In the genomic region with DNA sequence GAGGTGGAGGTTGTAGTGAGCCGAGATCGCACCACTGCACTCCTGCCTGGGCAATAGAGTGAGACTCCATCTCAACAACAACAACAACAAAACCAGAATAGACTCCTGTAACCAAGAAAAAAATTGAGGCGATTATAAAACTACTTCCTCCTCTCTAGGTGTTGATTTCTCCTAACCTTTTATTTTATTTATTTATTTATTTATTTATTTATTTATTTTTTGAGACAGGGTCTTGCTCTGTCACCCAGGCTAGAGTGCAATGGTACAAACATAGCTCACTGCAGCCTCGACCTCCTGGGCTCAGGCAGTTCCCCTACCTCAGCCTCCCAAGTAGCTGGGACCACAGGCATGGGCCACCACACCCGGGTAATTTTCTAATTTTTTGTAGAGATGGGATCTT, we compare ENCODE assay signal across 4 cellular contexts.
A peak's percentile ranks its signal among the peaks of the same experiment; 100 is the strongest.
DNase-seq lines count a peak whose midpoint lies in the region; ATAC-seq, FAIRE-seq and TF ChIP-seq lines count a peak whose summit lies in the region.
"Not testable (repeated sequence)": the region's sequence is repeated elsewhere in the genome, so short reads cannot be mapped to it uniquely, and the experiment has no call there.

No MANE protein-coding gene starts in this region.

- not testable (repeated sequence) for TF ChIP-seq RAD21 in A549 (conservative IDR thresholded peaks at IDR 0.05 in 1 of 2, IDR thresholded peaks at IDR 0.05 in 1 of 2)

- POLR2A ChIA-PET in A549 (lab: Yijun Ruan, JAX); CD8-positive, alpha-beta T cell (lab: Charles Lee); HEK293 (lab: Yijun Ruan, JAX): not testable (repeated sequence)

- H3K36me3 ChIP-seq in CD8-positive, alpha-beta T cell (ENCODE audit: insufficient read depth, low read length); HEK293 (ENCODE audit: control insufficient read depth in 2 of 2, insufficient read depth in 1 of 2, low read length in 2 of 2): not testable (repeated sequence)

- H3K4me1 Mint-ChIP-seq in CD8-positive, alpha-beta T cell (ENCODE audit: low read depth): peaks cover 34% of the 10 kb centered on the region
- H3K4me1 Mint-ChIP-seq in central memory CD8-positive, alpha-beta T cell: peaks cover 21% of the 10 kb centered on the region

- not testable (repeated sequence) for H3K27me3 ChIP-seq in CD8-positive, alpha-beta T cell (ENCODE audit: insufficient read depth, low read length)

- peak overlapping the region; percentile 62 for H3K27ac Mint-ChIP-seq in CD8-positive, alpha-beta T cell
- peak overlapping the region; percentile 25 for H3K27ac Mint-ChIP-seq in central memory CD8-positive, alpha-beta T cell (ENCODE audit: low read depth)

- not testable (repeated sequence) for H3K4me2 ChIP-seq in A549

- not testable (repeated sequence) for H3K4me3 ChIP-seq in A549; CD8-positive, alpha-beta T cell (ENCODE audit: low read depth, low read length); HEK293 (ENCODE audit: low read depth, low read length)

- WGBS in A549 (ENCODE audit: missing lambda C conversion rate): 96% methylated on average over 5 of the region's 5 CpGs

- not testable (repeated sequence) for H3K9me3 Mint-ChIP-seq in CD8-positive, alpha-beta T cell; central memory CD8-positive, alpha-beta T cell

- H3K27ac ChIP-seq in A549; CD8-positive, alpha-beta T cell (ENCODE audit: low read depth, low read length); HEK293 (ENCODE audit: extremely low read depth, low read depth, low read length): not testable (repeated sequence)

- intact Hi-C loops in CD8-positive, alpha-beta T cell (cut with DNase I, micrococcal nuclease): not testable (repeated sequence)

- DNase-seq in A549 (ENCODE audit: low read depth in 1 of 2, low spot score in 1 of 2); CD8-positive, alpha-beta T cell; central memory CD8-positive, alpha-beta T cell (ENCODE audit: low spot score in 2 of 2): not testable (repeated sequence)

- H3K9me3 ChIP-seq in A549; CD8-positive, alpha-beta T cell (ENCODE audit: low read length); HEK293 (ENCODE audit: control insufficient read depth, insufficient read depth, low read depth, low read length): not testable (repeated sequence)

- not testable (repeated sequence) for TF ChIP-seq POLR2A in A549 (IDR thresholded peaks at IDR 0.05; ENCODE audit: low read length)

- peaks cover 44% of the 10 kb centered on the region for H3K36me3 Mint-ChIP-seq in CD8-positive, alpha-beta T cell
- H3K36me3 Mint-ChIP-seq in central memory CD8-positive, alpha-beta T cell (ENCODE audit: insufficient read depth): peaks cover 29% of the 10 kb centered on the region

- not testable (repeated sequence) for H3K27me3 Mint-ChIP-seq in CD8-positive, alpha-beta T cell (ENCODE audit: low read depth); central memory CD8-positive, alpha-beta T cell

- not testable (repeated sequence) for TF ChIP-seq EP300 in A549 (IDR thresholded peaks at IDR 0.05)

- ATAC-seq in A549; CD8-positive, alpha-beta T cell; central memory CD8-positive, alpha-beta T cell (replicated peaks; ENCODE audit: extremely low read depth, poor library complexity, severe bottlenecking): not testable (repeated sequence)

- not testable (repeated sequence) for TF ChIP-seq CTCF in A549 (IDR thresholded peaks at IDR 0.05); CD8-positive, alpha-beta T cell (IDR thresholded peaks at IDR 0.05); HEK293 (tag by site-specific recombination; IDR thresholded peaks at IDR 0.05)

- H3K4me1 ChIP-seq in A549: peaks cover 20% of the 10 kb centered on the region
- H3K4me1 ChIP-seq in CD8-positive, alpha-beta T cell (ENCODE audit: insufficient read depth, low read length); HEK293 (ENCODE audit: control insufficient read depth, insufficient read depth, low read length): not testable (repeated sequence)

- FAIRE-seq in A549 (lab: Jason Lieb, UNC): not testable (repeated sequence)

- H3K4me3 Mint-ChIP-seq in CD8-positive, alpha-beta T cell; central memory CD8-positive, alpha-beta T cell: not testable (repeated sequence)

- CTCF ChIA-PET in A549 (lab: Yijun Ruan, JAX); CD8-positive, alpha-beta T cell (lab: Charles Lee); HEK293 (lab: Yijun Ruan, JAX): not testable (repeated sequence)

TF ChIP-seq in A549, 52 proteins besides CTCF, POLR2A, EP300 and RAD21:
- peak; percentile 39 for TF ChIP-seq ZC3H11A (IDR thresholded peaks at IDR 0.05)
TF ChIP-seq in A549: peak in this region for 1; not testable (repeated sequence) for 51.

TF ChIP-seq in HEK293, 187 proteins besides CTCF, POLR2A, EP300 and RAD21 (continues in another document):
- TF ChIP-seq, protein P1, sequence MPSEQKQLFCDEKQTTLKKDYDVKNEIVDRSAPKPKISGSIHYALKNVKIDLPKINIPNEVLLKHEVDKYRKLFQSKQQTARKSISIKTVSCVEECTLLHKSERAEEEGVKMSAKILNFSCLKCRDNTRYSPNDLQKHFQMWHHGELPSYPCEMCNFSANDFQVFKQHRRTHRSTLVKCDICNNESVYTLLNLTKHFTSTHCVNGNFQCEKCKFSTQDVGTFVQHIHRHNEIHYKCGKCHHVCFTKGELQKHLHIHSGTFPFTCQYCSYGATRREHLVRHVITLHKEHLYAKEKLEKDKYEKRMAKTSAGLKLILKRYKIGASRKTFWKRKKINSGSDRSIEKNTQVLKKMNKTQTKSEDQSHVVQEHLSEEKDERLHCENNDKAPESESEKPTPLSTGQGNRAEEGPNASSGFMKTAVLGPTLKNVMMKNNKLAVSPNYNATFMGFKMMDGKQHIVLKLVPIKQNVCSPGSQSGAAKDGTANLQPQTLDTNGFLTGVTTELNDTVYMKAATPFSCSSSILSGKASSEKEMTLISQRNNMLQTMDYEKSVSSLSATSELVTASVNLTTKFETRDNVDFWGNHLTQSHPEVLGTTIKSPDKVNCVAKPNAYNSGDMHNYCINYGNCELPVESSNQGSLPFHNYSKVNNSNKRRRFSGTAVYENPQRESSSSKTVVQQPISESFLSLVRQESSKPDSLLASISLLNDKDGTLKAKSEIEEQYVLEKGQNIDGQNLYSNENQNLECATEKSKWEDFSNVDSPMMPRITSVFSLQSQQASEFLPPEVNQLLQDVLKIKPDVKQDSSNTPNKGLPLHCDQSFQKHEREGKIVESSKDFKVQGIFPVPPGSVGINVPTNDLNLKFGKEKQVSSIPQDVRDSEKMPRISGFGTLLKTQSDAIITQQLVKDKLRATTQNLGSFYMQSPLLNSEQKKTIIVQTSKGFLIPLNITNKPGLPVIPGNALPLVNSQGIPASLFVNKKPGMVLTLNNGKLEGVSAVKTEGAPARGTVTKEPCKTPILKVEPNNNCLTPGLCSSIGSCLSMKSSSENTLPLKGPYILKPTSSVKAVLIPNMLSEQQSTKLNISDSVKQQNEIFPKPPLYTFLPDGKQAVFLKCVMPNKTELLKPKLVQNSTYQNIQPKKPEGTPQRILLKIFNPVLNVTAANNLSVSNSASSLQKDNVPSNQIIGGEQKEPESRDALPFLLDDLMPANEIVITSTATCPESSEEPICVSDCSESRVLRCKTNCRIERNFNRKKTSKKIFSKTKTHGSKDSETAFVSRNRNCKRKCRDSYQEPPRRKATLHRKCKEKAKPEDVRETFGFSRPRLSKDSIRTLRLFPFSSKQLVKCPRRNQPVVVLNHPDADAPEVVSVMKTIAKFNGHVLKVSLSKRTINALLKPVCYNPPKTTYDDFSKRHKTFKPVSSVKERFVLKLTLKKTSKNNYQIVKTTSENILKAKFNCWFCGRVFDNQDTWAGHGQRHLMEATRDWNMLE (tag by site-specific recombination; conservative IDR thresholded peaks at IDR 0.05; ENCODE audit: low read depth): peak; percentile 54; the same call in 1 of the 2 replicates
- peak; percentile 46 for TF ChIP-seq ZNF426 (tag by site-specific recombination; IDR thresholded peaks at IDR 0.05)
- peak; percentile 31; the same call in 1 of the 2 replicates for TF ChIP-seq ZNF623 (tag by site-specific recombination; IDR thresholded peaks at IDR 0.05)
- peak; percentile 36; the same call in 1 of the 2 replicates for TF ChIP-seq ZBTB8A (tag by site-specific recombination; IDR thresholded peaks at IDR 0.05)
- TF ChIP-seq ZNF394 (tag by site-specific recombination; IDR thresholded peaks at IDR 0.05; ENCODE audit: borderline replicate concordance): peak; percentile 76; the same call in 1 of the 2 replicates
- TF ChIP-seq ZXDB (tag by site-specific recombination; IDR thresholded peaks at IDR 0.05): 0 out of 2 replicates have a peak, but pooled peaks have one; percentile 26
- TF ChIP-seq, protein P2, sequence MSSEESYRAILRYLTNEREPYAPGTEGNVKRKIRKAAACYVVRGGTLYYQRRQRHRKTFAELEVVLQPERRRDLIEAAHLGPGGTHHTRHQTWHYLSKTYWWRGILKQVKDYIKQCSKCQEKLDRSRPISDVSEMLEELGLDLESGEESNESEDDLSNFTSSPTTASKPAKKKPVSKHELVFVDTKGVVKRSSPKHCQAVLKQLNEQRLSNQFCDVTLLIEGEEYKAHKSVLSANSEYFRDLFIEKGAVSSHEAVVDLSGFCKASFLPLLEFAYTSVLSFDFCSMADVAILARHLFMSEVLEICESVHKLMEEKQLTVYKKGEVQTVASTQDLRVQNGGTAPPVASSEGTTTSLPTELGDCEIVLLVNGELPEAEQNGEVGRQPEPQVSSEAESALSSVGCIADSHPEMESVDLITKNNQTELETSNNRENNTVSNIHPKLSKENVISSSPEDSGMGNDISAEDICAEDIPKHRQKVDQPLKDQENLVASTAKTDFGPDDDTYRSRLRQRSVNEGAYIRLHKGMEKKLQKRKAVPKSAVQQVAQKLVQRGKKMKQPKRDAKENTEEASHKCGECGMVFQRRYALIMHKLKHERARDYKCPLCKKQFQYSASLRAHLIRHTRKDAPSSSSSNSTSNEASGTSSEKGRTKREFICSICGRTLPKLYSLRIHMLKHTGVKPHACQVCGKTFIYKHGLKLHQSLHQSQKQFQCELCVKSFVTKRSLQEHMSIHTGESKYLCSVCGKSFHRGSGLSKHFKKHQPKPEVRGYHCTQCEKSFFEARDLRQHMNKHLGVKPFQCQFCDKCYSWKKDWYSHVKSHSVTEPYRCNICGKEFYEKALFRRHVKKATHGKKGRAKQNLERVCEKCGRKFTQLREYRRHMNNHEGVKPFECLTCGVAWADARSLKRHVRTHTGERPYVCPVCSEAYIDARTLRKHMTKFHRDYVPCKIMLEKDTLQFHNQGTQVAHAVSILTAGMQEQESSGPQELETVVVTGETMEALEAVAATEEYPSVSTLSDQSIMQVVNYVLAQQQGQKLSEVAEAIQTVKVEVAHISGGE (tag by site-specific recombination; conservative IDR thresholded peaks at IDR 0.05; ENCODE audit: low read depth): peak; percentile 42; the same call in 1 of the 2 replicates
